Comparison of ENCODE assay signal across 1 cellular context in genomic region chr16:77376358-77376757, GRCh38.
TF ChIP-seq lines count a peak whose summit lies in the region.

No MANE protein-coding gene starts in this region.

TF ChIP-seq in WTC11, 78 proteins besides CTCF, POLR2A, EP300 and RAD21 (continued from another document):
- TF ChIP-seq, protein P1, sequence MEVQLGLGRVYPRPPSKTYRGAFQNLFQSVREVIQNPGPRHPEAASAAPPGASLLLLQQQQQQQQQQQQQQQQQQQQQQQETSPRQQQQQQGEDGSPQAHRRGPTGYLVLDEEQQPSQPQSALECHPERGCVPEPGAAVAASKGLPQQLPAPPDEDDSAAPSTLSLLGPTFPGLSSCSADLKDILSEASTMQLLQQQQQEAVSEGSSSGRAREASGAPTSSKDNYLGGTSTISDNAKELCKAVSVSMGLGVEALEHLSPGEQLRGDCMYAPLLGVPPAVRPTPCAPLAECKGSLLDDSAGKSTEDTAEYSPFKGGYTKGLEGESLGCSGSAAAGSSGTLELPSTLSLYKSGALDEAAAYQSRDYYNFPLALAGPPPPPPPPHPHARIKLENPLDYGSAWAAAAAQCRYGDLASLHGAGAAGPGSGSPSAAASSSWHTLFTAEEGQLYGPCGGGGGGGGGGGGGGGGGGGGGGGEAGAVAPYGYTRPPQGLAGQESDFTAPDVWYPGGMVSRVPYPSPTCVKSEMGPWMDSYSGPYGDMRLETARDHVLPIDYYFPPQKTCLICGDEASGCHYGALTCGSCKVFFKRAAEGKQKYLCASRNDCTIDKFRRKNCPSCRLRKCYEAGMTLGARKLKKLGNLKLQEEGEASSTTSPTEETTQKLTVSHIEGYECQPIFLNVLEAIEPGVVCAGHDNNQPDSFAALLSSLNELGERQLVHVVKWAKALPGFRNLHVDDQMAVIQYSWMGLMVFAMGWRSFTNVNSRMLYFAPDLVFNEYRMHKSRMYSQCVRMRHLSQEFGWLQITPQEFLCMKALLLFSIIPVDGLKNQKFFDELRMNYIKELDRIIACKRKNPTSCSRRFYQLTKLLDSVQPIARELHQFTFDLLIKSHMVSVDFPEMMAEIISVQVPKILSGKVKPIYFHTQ (CRISPR knock-in tag; IDR thresholded peaks at IDR 0.05): no peak
- TF ChIP-seq ZBTB21 (CRISPR knock-in tag; IDR thresholded peaks at IDR 0.05; ENCODE audit: borderline replicate concordance) (no peak), TCF7 (CRISPR knock-in tag; IDR thresholded peaks at IDR 0.05; ENCODE audit: low read depth) (no peak), NR2C2 (CRISPR knock-in tag; IDR thresholded peaks at IDR 0.05) (no peak), ZNF532 (CRISPR knock-in tag; IDR thresholded peaks at IDR 0.05; ENCODE audit: borderline replicate concordance) (no peak), ZNF121 (CRISPR knock-in tag; IDR thresholded peaks at IDR 0.05) (no peak), JAZF1 (CRISPR knock-in tag; IDR thresholded peaks at IDR 0.05) (no peak)
